Comparison of ENCODE assay signal across 9 cellular contexts in genomic region chr7:95723583-95724180, GRCh38. TPM values are rescaled to one million over a fixed set of nuclear protein-coding genes. Genes with fewer than 3 reads are reported as not detected.
DNase-seq lines count a peak whose midpoint lies in the region; ATAC-seq and TF ChIP-seq lines count a peak whose summit lies in the region.
"Had no signal": no experiment of that assay in that cellular context is flagged by ENCODE, and none has a peak within 500 bp of the region (broad histone marks: within the 10 kb centered on the region; RNA-seq: fewer than 3 reads in every experiment).

No MANE protein-coding gene starts in this region.

- H3K27me3 Mint-ChIP-seq in natural killer cell (ENCODE audit: low read depth in 2 of 2) = peaks cover 6 to 31% of the 10 kb centered on the region in 2 donors

- peak; percentile 70 for ATAC-seq in HG03066 (IDR thresholded peaks at IDR 0.05; ENCODE audit: low read depth, unreplicated experiment)
- no peak for ATAC-seq in natural killer cell
- ATAC-seq in stimulated activated naive CD8-positive, alpha-beta T cell treated with anti-CD3 and anti-CD28 coated beads, Interleukin-15, Interleukin-2, amounts not matched to agents 100 U/mL and 50 U/mL, for 24 hours = no peak

- DNase-seq in SIG-M5 treated with dmso at 0.1 percent for 504 hours (lab: John Stamatoyannopoulos, UW; ENCODE audit: unreplicated experiment) (peak; percentile 24), SIG-M5 (lab: John Stamatoyannopoulos, UW) (no peak), NCI-H2196 (lab: John Stamatoyannopoulos, UW; ENCODE audit: unreplicated experiment) (peak; percentile 69), T47D (ENCODE audit: low read depth in 1 of 2, low spot score in 1 of 2) (peak; percentile 15 to 69), kidney glomerular epithelial cell (lab: John Stamatoyannopoulos, UW) (peak; percentile 63), natural killer cell (no peak)
- DNase-seq in stimulated activated naive CD8-positive, alpha-beta T cell treated with anti-CD3 and anti-CD28 coated beads, Interleukin-15, Interleukin-2, amounts not matched to agents 100 U/mL and 50 U/mL, for 24 hours = no peak

- in situ Hi-C loops in T47D (cut with HindIII; ENCODE audit: low pct_unique_long_range_greater_than_20kb, low sequenced_read_pairs) = no loop called here

- no peaks in the 10 kb centered on the region for H3K36me3 Mint-ChIP-seq in natural killer cell
- H3K36me3 Mint-ChIP-seq: activated naive CD8-positive, alpha-beta T cell had no signal

- no peak overlapping the region for H3K4me3 Mint-ChIP-seq in natural killer cell
- H3K4me3 Mint-ChIP-seq: activated naive CD8-positive, alpha-beta T cell had no signal

- intact Hi-C loops in natural killer cell (cut with micrococcal nuclease) = no loop called here

- no peak overlapping the region for H3K27ac Mint-ChIP-seq in natural killer cell
- H3K27ac Mint-ChIP-seq: activated naive CD8-positive, alpha-beta T cell had no signal

- no peaks in the 10 kb centered on the region for H3K4me1 Mint-ChIP-seq in natural killer cell

- no peaks in the 10 kb centered on the region for H3K9me3 Mint-ChIP-seq in natural killer cell

- no peak for TF ChIP-seq CTCF in natural killer cell (IDR thresholded peaks at IDR 0.05)

RNA-seq across cellular contexts. Expression of gene DYNC1I1, which starts 48.7 kb away (rescaled TPM):
- not detected for total RNA-seq in natural killer cell

Comparison
In these comparisons a context has a peak if more than half of its experiments do, and no peak if none do; other contexts are left out.
1. DNase-seq: peak in SIG-M5 treated with dmso at 0.1 percent for 504 hours (single experiment), NCI-H2196 (single experiment), T47D (2 of 2) and kidney glomerular epithelial cell (single experiment); none in SIG-M5 (single experiment), natural killer cell (single experiment) and stimulated activated naive CD8-positive, alpha-beta T cell treated with anti-CD3 and anti-CD28 coated beads, Interleukin-15, Interleukin-2, amounts not matched to agents 100 U/mL and 50 U/mL, for 24 hours (single experiment).